ENCODE assay signal across 16 cellular contexts in the genomic region with DNA sequence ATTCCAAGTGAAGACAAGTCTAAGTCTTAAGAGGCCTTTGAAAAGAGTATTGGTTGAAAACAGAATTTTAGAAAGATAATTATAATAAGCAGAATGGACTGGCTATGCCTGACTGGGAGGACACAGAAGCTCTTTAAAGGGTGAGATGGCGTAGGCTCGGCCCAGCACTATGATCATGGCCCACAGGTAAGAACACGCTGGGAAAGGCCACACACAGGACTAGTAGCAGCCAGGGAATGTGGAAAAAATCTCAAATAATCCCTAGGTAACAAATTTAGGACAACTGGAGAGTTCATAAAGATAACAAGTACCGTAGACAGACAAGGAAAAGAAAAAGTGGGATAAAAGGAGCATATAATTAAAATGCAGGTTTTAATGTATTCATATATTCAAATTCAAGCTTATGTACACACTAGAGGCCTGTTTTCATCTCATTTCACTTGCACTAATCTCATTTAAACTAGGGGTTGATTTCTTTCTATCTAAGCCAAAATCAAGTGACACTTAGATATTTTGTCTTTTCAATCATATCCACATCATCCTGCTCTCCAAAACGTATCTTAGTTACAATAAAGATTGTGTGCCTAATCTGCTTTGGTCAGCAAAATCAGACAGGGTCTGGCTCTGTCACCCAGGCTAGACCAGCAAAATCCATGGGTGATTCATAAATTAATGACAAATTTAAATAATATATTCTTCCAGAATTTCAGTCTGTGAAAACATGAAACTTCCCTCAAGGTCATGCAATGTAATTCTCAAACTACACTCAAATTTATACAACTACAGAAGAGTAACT. TPM values are rescaled to one million over a fixed set of nuclear protein-coding genes. Genes with fewer than 3 reads are reported as not detected.
DNase-seq lines count a peak whose midpoint lies in the region; ATAC-seq, FAIRE-seq and TF ChIP-seq lines count a peak whose summit lies in the region.
"Had no signal": no experiment of that assay in that cellular context is flagged by ENCODE, and none has a peak within 500 bp of the region (broad histone marks: within the 10 kb centered on the region; RNA-seq: fewer than 3 reads in every experiment).

No MANE protein-coding gene starts in this region.

- peak overlapping the region in 2 of 3 donors; percentile 3 to 8 for H3K27ac Mint-ChIP-seq in CD4-positive, CD25-positive, alpha-beta regulatory T cell
- peak overlapping the region; percentile 10 for H3K27ac Mint-ChIP-seq in activated T-helper 1 cell treated with anti-CD3 and anti-CD28 coated beads, Interleukin-12 subunit alpha, Interleukin-12 subunit beta, Interleukin-2, Interleukin-4 antibody, amounts not matched to agents 30 ng/mL and 10 ng/mL and 1 ng/mL, durations not matched to agents 14 hours and 24 hours and 36 hours
- peak overlapping the region; percentile 86 for H3K27ac Mint-ChIP-seq in nephron progenitor cell

- no peaks in the 10 kb centered on the region for H3K9me3 Mint-ChIP-seq in CD4-positive, CD25-positive, alpha-beta regulatory T cell
- H3K9me3 Mint-ChIP-seq in activated T-helper 1 cell treated with anti-CD3 and anti-CD28 coated beads, Interleukin-12 subunit alpha, Interleukin-12 subunit beta, Interleukin-2, Interleukin-4 antibody, amounts not matched to agents 30 ng/mL and 10 ng/mL and 1 ng/mL, durations not matched to agents 14 hours and 24 hours and 36 hours: no peaks in the 10 kb centered on the region
- no peaks in the 10 kb centered on the region for H3K9me3 Mint-ChIP-seq in nephron progenitor cell
- H3K9me3 Mint-ChIP-seq: CD14-positive monocyte; CD8-positive, alpha-beta memory T cell had no signal

- no peak overlapping the region for H3K56ac ChIP-seq in IMR-90 (ENCODE audit: extremely low read depth, insufficient read depth, low read length)

- no peak for TF ChIP-seq RAD21 in IMR-90 (IDR thresholded peaks at IDR 0.05; ENCODE audit: low read length)

- H2AK9ac ChIP-seq in IMR-90 (replicated peaks; ENCODE audit: low read depth, low read length, poor library complexity): no peak overlapping the region

- no peaks in the 10 kb centered on the region for H3K4me1 ChIP-seq in CD4-positive, CD25-positive, alpha-beta regulatory T cell (ENCODE audit: control insufficient read depth, insufficient read depth, low read length, poor library complexity, severe bottlenecking)
- H3K4me1 ChIP-seq in IMR-90 (ENCODE audit: control insufficient read depth, insufficient read depth, low read length): no peaks in the 10 kb centered on the region
- H3K4me1 ChIP-seq: Caco-2 had no signal

- no peaks in the 10 kb centered on the region; the same call in 1 of the 2 replicates for H4K20me1 ChIP-seq in IMR-90 (ENCODE audit: insufficient read depth, low read length)

- TSS peak; percentile 32 for BruUV-seq in IMR-90 (replicated peaks; lab: Mats Ljungman, UMichigan)

- H4K91ac ChIP-seq in IMR-90 (ENCODE audit: insufficient read depth, low read depth, low read length): no peak overlapping the region

- no peaks in the 10 kb centered on the region for H3K27me3 ChIP-seq in CD4-positive, CD25-positive, alpha-beta regulatory T cell (ENCODE audit: control insufficient read depth, insufficient read depth, low read length)
- H3K27me3 ChIP-seq in IMR-90 (ENCODE audit: control insufficient read depth, insufficient read depth, low read length): no peaks in the 10 kb centered on the region

- ATAC-seq in CD4-positive, CD25-positive, alpha-beta regulatory T cell (ENCODE audit: low read depth in 2 of 2): no peak
- ATAC-seq in IMR-90 (ENCODE audit: low read depth) (no peak), GM19397 (IDR thresholded peaks at IDR 0.05; ENCODE audit: unreplicated experiment) (no peak)
- ATAC-seq: GM12878 had no signal

- intact Hi-C loops in IMR-90 (cut with micrococcal nuclease): no loop called here
- intact Hi-C loops in activated T-helper 1 cell treated with anti-CD3 and anti-CD28 coated beads, Interleukin-12 subunit alpha, Interleukin-12 subunit beta, Interleukin-2, Interleukin-4 antibody, amounts not matched to agents 30 ng/mL and 10 ng/mL and 1 ng/mL, durations not matched to agents 14 hours and 24 hours and 36 hours (cut with micrococcal nuclease): loop anchor here (2.0 kb wide), 1 partner anchor 14 kb away; no protein-coding TSS in a partner anchor

- dilution Hi-C loops in IMR-90 (cut with HindIII; ENCODE audit: low sequenced_read_pairs, unreplicated experiment): no loop called here

- H3K9ac ChIP-seq in IMR-90 (ENCODE audit: low read depth, low read length): no peak overlapping the region

- H2AK5ac ChIP-seq in IMR-90 (ENCODE audit: low read depth, low read length): no peak overlapping the region

- H2BK5ac ChIP-seq in IMR-90 (ENCODE audit: low read depth, low read length, poor library complexity, severe bottlenecking): no peak overlapping the region

- no peak overlapping the region for H4K8ac ChIP-seq in IMR-90 (ENCODE audit: low read depth in 2 of 2, low read length in 2 of 2)

- FAIRE-seq in frontal cortex (lab: Jason Lieb, UNC): no peak
- FAIRE-seq: GM12878, GM18507 had no signal

- TF ChIP-seq POLR2A in IMR-90 (IDR thresholded peaks at IDR 0.05; ENCODE audit: low read depth, low read length): no peak

- H3K4ac ChIP-seq in IMR-90 (ENCODE audit: low read depth, low read length): no peak overlapping the region

- no peak for TF ChIP-seq CTCF in IMR-90 (conservative IDR thresholded peaks at IDR 0.05; ENCODE audit: low read depth, low read length)
- TF ChIP-seq CTCF in nephron progenitor cell (IDR thresholded peaks at IDR 0.05): no peak

- POLR2A ChIA-PET in IMR-90 (lab: Charles Lee; ENCODE audit: unreplicated experiment): no interaction called here

- H3K23ac ChIP-seq in IMR-90 (ENCODE audit: low read depth, low read length): no peak overlapping the region

- H3K4me3 ChIP-seq in CD4-positive, CD25-positive, alpha-beta regulatory T cell (ENCODE audit: low read depth, low read length): no peak overlapping the region
- H3K4me3 ChIP-seq in IMR-90 (ENCODE audit: insufficient read depth, low read depth, low read length): no peak overlapping the region
- H3K4me3 ChIP-seq: GM12878 had no signal

- H2BK120ac ChIP-seq in IMR-90 (ENCODE audit: low read depth, low read length): no peak overlapping the region

- no peak for DNase-seq in CD4-positive, CD25-positive, alpha-beta regulatory T cell
- DNase-seq in IMR-90 (no peak), nephron progenitor cell (no peak), DMS79 treated with DMSO at 0.1 percent for 48 hours (lab: John Stamatoyannopoulos, UW) (no peak), frontal cortex (ENCODE audit: low spot score in 2 of 2) (no peak), Kasumi-1 (lab: John Stamatoyannopoulos, UW) (no peak)
- DNase-seq in activated T-helper 1 cell treated with anti-CD3 and anti-CD28 coated beads, Interleukin-12 subunit alpha, Interleukin-12 subunit beta, Interleukin-2, Interleukin-4 antibody, amounts not matched to agents 30 ng/mL and 10 ng/mL and 1 ng/mL, durations not matched to agents 14 hours and 24 hours and 36 hours (ENCODE audit: low spot score): no peak
- DNase-seq: Caco-2; CD8-positive, alpha-beta memory T cell; DMS53; KG1 had no signal

- peaks cover 18% of the 10 kb centered on the region for H3K36me3 Mint-ChIP-seq in CD4-positive, CD25-positive, alpha-beta regulatory T cell
- H3K36me3 Mint-ChIP-seq in activated T-helper 1 cell treated with anti-CD3 and anti-CD28 coated beads, Interleukin-12 subunit alpha, Interleukin-12 subunit beta, Interleukin-2, Interleukin-4 antibody, amounts not matched to agents 30 ng/mL and 10 ng/mL and 1 ng/mL, durations not matched to agents 14 hours and 24 hours and 36 hours (ENCODE audit: low read depth): peaks cover 31% of the 10 kb centered on the region
- peaks cover 66% of the 10 kb centered on the region for H3K36me3 Mint-ChIP-seq in nephron progenitor cell (ENCODE audit: low read depth)

- H3K27ac ChIP-seq in CD4-positive, CD25-positive, alpha-beta regulatory T cell (ENCODE audit: insufficient read depth, low read length, poor library complexity, severe bottlenecking): no peak overlapping the region
- H3K27ac ChIP-seq in IMR-90 (ENCODE audit: insufficient read depth, low read length): no peak overlapping the region
- H3K27ac ChIP-seq: HL-60 had no signal

- H4K5ac ChIP-seq in IMR-90 (ENCODE audit: low read depth, low read length): no peak overlapping the region

- peaks cover 17 to 19% of the 10 kb centered on the region in 2 experiments for H3K79me1 ChIP-seq in IMR-90 (ENCODE audit: low read depth in 1 of 2, low read length in 2 of 2)

- no peak overlapping the region for H2BK15ac ChIP-seq in IMR-90 (ENCODE audit: low read depth, low read length)

- H2BK20ac ChIP-seq in IMR-90 (ENCODE audit: low read depth, low read length): no peak overlapping the region

- no peak overlapping the region for H3K4me3 Mint-ChIP-seq in CD4-positive, CD25-positive, alpha-beta regulatory T cell
- H3K4me3 Mint-ChIP-seq in activated T-helper 1 cell treated with anti-CD3 and anti-CD28 coated beads, Interleukin-12 subunit alpha, Interleukin-12 subunit beta, Interleukin-2, Interleukin-4 antibody, amounts not matched to agents 30 ng/mL and 10 ng/mL and 1 ng/mL, durations not matched to agents 14 hours and 24 hours and 36 hours: no peak overlapping the region
- H3K4me3 Mint-ChIP-seq in nephron progenitor cell: no peak overlapping the region
- H3K4me3 Mint-ChIP-seq: CD14-positive monocyte; CD8-positive, alpha-beta memory T cell had no signal

- no peaks in the 10 kb centered on the region for H3K27me3 Mint-ChIP-seq in CD4-positive, CD25-positive, alpha-beta regulatory T cell
- no peaks in the 10 kb centered on the region for H3K27me3 Mint-ChIP-seq in activated T-helper 1 cell treated with anti-CD3 and anti-CD28 coated beads, Interleukin-12 subunit alpha, Interleukin-12 subunit beta, Interleukin-2, Interleukin-4 antibody, amounts not matched to agents 30 ng/mL and 10 ng/mL and 1 ng/mL, durations not matched to agents 14 hours and 24 hours and 36 hours (ENCODE audit: insufficient read depth)
- H3K27me3 Mint-ChIP-seq in nephron progenitor cell (ENCODE audit: low read depth, poor library complexity): no peaks in the 10 kb centered on the region

- H3K4me1 Mint-ChIP-seq in CD4-positive, CD25-positive, alpha-beta regulatory T cell: peaks cover 6 to 16% (median 7%) of the 10 kb centered on the region in 4 donors
- peaks cover 27% of the 10 kb centered on the region for H3K4me1 Mint-ChIP-seq in activated T-helper 1 cell treated with anti-CD3 and anti-CD28 coated beads, Interleukin-12 subunit alpha, Interleukin-12 subunit beta, Interleukin-2, Interleukin-4 antibody, amounts not matched to agents 30 ng/mL and 10 ng/mL and 1 ng/mL, durations not matched to agents 14 hours and 24 hours and 36 hours (ENCODE audit: low read depth)
- peaks cover 4% of the 10 kb centered on the region for H3K4me1 Mint-ChIP-seq in nephron progenitor cell
- H3K4me1 Mint-ChIP-seq: CD14-positive monocyte had no signal

- no peak overlapping the region for H3K18ac ChIP-seq in IMR-90 (ENCODE audit: low read depth, low read length)

- in situ Hi-C loops in IMR-90 (cut with MboI; ENCODE audit: low sequenced_read_pairs): no loop called here

- H2AFZ ChIP-seq in IMR-90 (replicated peaks; ENCODE audit: low read length, poor library complexity): no peak overlapping the region

- no peak overlapping the region for H3K14ac ChIP-seq in IMR-90 (replicated peaks; ENCODE audit: low read depth, low read length)

- CTCF ChIA-PET in IMR-90 (lab: Yijun Ruan, JAX): no interaction called here

- no peaks in the 10 kb centered on the region for H3K9me3 ChIP-seq in CD4-positive, CD25-positive, alpha-beta regulatory T cell (ENCODE audit: control insufficient read depth in 2 of 2, low read length in 2 of 2)
- no peaks in the 10 kb centered on the region for H3K9me3 ChIP-seq in IMR-90 (ENCODE audit: control insufficient read depth, insufficient read depth, low read length)
- H3K9me3 ChIP-seq: Caco-2 had no signal

- WGBS in IMR-90 (ENCODE audit: extremely low coverage in 2 of 2, insufficient read length in 1 of 2), 2 experiments: no CpG with 5 or more reads among the region's 5 CpGs

- peaks cover 25% of the 10 kb centered on the region for H3K36me3 ChIP-seq in CD4-positive, CD25-positive, alpha-beta regulatory T cell (ENCODE audit: control insufficient read depth, insufficient read depth, low read length)
- peaks cover 4% of the 10 kb centered on the region; the same call in 1 of the 2 replicates for H3K36me3 ChIP-seq in IMR-90 (ENCODE audit: control insufficient read depth, insufficient read depth, low read length)

- H3K4me2 ChIP-seq in IMR-90 (ENCODE audit: low read depth, low read length): no peak overlapping the region

- H3K9me1 ChIP-seq in IMR-90 (ENCODE audit: insufficient read depth, low read length): no peaks in the 10 kb centered on the region

RNA-seq across cellular contexts. Expression of a gene that starts 53.0 kb away (rescaled TPM):
- total RNA-seq in CD4-positive, CD25-positive, alpha-beta regulatory T cell: 78.6 TPM
- polyA plus RNA-seq in CD4-positive, CD25-positive, alpha-beta regulatory T cell: 10 to 100 TPM in 2 of 4 donors, 1 to 10 TPM in 2; 7.5 to 12.2 (median 9.7) TPM
- total RNA-seq in IMR-90 (2012; rRNA removed): 13.1 and 16.4 TPM in 2 replicates
- polyA plus RNA-seq in IMR-90 (2012; rRNA removed): 17.9 and 19.8 TPM in 2 replicates
- 3.2 and 5.8 TPM in 2 replicates for polyA plus RNA-seq in IMR-90 (2012; cell fraction: cytosol; rRNA removed)
- 12.6 and 41.3 TPM in 2 replicates for polyA plus RNA-seq in IMR-90 (2012; cell fraction: nucleus; rRNA removed; ENCODE audit: low replicate concordance)
- total RNA-seq in activated T-helper 1 cell treated with anti-CD3 and anti-CD28 coated beads, Interleukin-12 subunit alpha, Interleukin-12 subunit beta, Interleukin-2, Interleukin-4 antibody, amounts not matched to agents 30 ng/mL and 10 ng/mL and 1 ng/mL, durations not matched to agents 14 hours and 24 hours and 36 hours: 97.5 and 101 TPM in 2 replicates
- total RNA-seq in frontal cortex: 38.7 TPM

Comparison
In these comparisons a context has a peak if more than half of its experiments do, and no peak if none do; other contexts are left out.
1. H3K27ac Mint-ChIP-seq: peak in every context shown above with its lines; median percentile 86 in nephron progenitor cell; 10 in activated T-helper 1 cell treated with anti-CD3 and anti-CD28 coated beads, Interleukin-12 subunit alpha, Interleukin-12 subunit beta, Interleukin-2, Interleukin-4 antibody, amounts not matched to agents 30 ng/mL and 10 ng/mL and 1 ng/mL, durations not matched to agents 14 hours and 24 hours and 36 hours; 6 in CD4-positive, CD25-positive, alpha-beta regulatory T cell.